1 cellular context compared by ENCODE assay signal in genomic region chr16:2032285-2033056, GRCh38.
TF ChIP-seq lines count a peak whose summit lies in the region.

No MANE protein-coding gene starts in this region.

TF ChIP-seq in endothelial cell of umbilical vein, 7 proteins besides CTCF, POLR2A, EP300 and RAD21 (continued from another document):
- TF ChIP-seq, protein P1, sequence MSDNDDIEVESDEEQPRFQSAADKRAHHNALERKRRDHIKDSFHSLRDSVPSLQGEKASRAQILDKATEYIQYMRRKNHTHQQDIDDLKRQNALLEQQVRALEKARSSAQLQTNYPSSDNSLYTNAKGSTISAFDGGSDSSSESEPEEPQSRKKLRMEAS (IDR thresholded peaks at IDR 0.05; ENCODE audit: insufficient read depth, insufficient read length) = no peak
